ENCODE assay signal across 13 cellular contexts in the genomic region with DNA sequence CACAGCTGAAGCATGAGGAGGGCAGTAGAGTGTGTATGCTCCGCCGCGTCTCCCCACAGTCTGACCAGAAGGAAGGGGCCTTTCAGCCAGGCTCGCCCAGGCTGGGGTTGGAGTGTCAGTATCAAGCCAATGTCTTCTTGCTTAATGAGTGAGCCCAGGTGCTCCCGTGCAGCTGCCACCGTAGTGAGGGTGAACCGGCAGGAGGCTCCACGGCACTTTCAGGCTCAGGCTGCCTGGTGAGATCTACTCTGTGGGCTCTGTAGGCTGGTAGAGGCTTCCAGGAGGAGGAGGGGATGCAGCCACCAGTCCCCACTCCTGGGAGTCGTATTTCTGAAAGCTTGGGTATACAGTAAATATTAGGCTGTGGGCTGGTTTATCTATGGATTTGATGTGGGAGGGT. TPM values are rescaled to one million over a fixed set of nuclear protein-coding genes. Genes with fewer than 3 reads are reported as not detected.
"Had no signal": no experiment of that assay in that cellular context is flagged by ENCODE, and none has a peak within 500 bp of the region (broad histone marks: within the 10 kb centered on the region; RNA-seq: fewer than 3 reads in every experiment).

No MANE protein-coding gene starts in this region.

RNA-seq across cellular contexts. Expression of a gene that starts 8.2 kb away (rescaled TPM):
- total RNA-seq: activated B cell treated with CpG ODN at 0.5 μM for 24 hours; activated CD4-positive, alpha-beta memory T cell treated with anti-CD3 and anti-CD28 coated beads for 36 hours; activated CD4-positive, alpha-beta memory T cell treated with anti-CD3 and anti-CD28 coated beads, Interleukin-2, amount 10 ng/mL, durations not matched to agents 7 days and 5 days; activated CD4-positive, alpha-beta T cell treated with anti-CD3 and anti-CD28 coated beads for 36 hours; activated CD4-positive, alpha-beta T cell treated with anti-CD3 and anti-CD28 coated beads, Interleukin-2, amount 10 ng/mL, durations not matched to agents 24 days and 14 days; activated CD4-positive, alpha-beta T cell treated with anti-CD3 and anti-CD28 coated beads, Interleukin-2, amount 10 ng/mL, durations not matched to agents 7 days and 5 days; activated CD8-positive, alpha-beta memory T cell treated with anti-CD3 and anti-CD28 coated beads for 36 hours; activated CD8-positive, alpha-beta memory T cell treated with anti-CD3 and anti-CD28 coated beads, Interleukin-2, amount 10 ng/mL, durations not matched to agents 7 days and 5 days; activated CD8-positive, alpha-beta T cell treated with anti-CD3 and anti-CD28 coated beads for 36 hours; activated CD8-positive, alpha-beta T cell treated with anti-CD3 and anti-CD28 coated beads, Interleukin-2, amount 10 ng/mL, durations not matched to agents 7 days and 5 days; T-helper 1 cell treated with Interleukin-12 subunit alpha and Interleukin-12 subunit beta and Interleukin-4 antibody, amounts not matched to agents 30 ng/mL and 1 ng/mL, for 36 hours; T-helper 17 cell; T-helper 2 cell treated with Interferon-gamma antibody and Interleukin-4, amounts not matched to agents 100 ng/mL and 5 ng/mL, for 36 hours had no signal

RNA-seq across cellular contexts. Expression of a gene that starts 45.5 kb away (rescaled TPM):
- total RNA-seq: activated B cell treated with CpG ODN at 0.5 μM for 24 hours had no signal
